ENCODE assay signal across 1 cellular context in the genomic region with DNA sequence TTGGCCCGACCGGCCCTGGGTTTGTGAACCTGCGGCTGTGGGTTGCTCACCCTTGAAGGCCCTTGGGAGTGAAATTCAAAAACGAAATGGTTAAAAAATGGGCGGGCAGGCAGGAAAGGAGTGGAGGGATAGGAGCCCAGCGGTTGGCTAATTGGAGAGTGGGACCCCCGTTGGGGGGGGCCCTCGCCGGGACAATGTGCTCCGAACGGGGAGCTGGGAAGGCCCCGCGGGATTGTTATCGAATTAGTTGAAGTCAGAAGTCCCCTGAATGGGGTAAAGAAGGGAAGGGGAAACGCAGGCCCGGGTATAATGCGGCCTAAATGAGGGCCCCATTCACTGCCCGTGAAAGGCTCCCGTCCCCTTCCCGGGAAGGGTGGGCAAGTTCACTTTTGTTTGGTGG.
TF ChIP-seq lines count a peak whose summit lies in the region.

No MANE protein-coding gene starts in this region.

TF ChIP-seq in H1, 55 proteins besides CTCF, POLR2A, EP300 and RAD21 (continued from another document):
- TF ChIP-seq, protein P1, sequence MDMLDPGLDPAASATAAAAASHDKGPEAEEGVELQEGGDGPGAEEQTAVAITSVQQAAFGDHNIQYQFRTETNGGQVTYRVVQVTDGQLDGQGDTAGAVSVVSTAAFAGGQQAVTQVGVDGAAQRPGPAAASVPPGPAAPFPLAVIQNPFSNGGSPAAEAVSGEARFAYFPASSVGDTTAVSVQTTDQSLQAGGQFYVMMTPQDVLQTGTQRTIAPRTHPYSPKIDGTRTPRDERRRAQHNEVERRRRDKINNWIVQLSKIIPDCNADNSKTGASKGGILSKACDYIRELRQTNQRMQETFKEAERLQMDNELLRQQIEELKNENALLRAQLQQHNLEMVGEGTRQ (IDR thresholded peaks at IDR 0.05; ENCODE audit: low read length), result no peak
- TF ChIP-seq, protein P2, sequence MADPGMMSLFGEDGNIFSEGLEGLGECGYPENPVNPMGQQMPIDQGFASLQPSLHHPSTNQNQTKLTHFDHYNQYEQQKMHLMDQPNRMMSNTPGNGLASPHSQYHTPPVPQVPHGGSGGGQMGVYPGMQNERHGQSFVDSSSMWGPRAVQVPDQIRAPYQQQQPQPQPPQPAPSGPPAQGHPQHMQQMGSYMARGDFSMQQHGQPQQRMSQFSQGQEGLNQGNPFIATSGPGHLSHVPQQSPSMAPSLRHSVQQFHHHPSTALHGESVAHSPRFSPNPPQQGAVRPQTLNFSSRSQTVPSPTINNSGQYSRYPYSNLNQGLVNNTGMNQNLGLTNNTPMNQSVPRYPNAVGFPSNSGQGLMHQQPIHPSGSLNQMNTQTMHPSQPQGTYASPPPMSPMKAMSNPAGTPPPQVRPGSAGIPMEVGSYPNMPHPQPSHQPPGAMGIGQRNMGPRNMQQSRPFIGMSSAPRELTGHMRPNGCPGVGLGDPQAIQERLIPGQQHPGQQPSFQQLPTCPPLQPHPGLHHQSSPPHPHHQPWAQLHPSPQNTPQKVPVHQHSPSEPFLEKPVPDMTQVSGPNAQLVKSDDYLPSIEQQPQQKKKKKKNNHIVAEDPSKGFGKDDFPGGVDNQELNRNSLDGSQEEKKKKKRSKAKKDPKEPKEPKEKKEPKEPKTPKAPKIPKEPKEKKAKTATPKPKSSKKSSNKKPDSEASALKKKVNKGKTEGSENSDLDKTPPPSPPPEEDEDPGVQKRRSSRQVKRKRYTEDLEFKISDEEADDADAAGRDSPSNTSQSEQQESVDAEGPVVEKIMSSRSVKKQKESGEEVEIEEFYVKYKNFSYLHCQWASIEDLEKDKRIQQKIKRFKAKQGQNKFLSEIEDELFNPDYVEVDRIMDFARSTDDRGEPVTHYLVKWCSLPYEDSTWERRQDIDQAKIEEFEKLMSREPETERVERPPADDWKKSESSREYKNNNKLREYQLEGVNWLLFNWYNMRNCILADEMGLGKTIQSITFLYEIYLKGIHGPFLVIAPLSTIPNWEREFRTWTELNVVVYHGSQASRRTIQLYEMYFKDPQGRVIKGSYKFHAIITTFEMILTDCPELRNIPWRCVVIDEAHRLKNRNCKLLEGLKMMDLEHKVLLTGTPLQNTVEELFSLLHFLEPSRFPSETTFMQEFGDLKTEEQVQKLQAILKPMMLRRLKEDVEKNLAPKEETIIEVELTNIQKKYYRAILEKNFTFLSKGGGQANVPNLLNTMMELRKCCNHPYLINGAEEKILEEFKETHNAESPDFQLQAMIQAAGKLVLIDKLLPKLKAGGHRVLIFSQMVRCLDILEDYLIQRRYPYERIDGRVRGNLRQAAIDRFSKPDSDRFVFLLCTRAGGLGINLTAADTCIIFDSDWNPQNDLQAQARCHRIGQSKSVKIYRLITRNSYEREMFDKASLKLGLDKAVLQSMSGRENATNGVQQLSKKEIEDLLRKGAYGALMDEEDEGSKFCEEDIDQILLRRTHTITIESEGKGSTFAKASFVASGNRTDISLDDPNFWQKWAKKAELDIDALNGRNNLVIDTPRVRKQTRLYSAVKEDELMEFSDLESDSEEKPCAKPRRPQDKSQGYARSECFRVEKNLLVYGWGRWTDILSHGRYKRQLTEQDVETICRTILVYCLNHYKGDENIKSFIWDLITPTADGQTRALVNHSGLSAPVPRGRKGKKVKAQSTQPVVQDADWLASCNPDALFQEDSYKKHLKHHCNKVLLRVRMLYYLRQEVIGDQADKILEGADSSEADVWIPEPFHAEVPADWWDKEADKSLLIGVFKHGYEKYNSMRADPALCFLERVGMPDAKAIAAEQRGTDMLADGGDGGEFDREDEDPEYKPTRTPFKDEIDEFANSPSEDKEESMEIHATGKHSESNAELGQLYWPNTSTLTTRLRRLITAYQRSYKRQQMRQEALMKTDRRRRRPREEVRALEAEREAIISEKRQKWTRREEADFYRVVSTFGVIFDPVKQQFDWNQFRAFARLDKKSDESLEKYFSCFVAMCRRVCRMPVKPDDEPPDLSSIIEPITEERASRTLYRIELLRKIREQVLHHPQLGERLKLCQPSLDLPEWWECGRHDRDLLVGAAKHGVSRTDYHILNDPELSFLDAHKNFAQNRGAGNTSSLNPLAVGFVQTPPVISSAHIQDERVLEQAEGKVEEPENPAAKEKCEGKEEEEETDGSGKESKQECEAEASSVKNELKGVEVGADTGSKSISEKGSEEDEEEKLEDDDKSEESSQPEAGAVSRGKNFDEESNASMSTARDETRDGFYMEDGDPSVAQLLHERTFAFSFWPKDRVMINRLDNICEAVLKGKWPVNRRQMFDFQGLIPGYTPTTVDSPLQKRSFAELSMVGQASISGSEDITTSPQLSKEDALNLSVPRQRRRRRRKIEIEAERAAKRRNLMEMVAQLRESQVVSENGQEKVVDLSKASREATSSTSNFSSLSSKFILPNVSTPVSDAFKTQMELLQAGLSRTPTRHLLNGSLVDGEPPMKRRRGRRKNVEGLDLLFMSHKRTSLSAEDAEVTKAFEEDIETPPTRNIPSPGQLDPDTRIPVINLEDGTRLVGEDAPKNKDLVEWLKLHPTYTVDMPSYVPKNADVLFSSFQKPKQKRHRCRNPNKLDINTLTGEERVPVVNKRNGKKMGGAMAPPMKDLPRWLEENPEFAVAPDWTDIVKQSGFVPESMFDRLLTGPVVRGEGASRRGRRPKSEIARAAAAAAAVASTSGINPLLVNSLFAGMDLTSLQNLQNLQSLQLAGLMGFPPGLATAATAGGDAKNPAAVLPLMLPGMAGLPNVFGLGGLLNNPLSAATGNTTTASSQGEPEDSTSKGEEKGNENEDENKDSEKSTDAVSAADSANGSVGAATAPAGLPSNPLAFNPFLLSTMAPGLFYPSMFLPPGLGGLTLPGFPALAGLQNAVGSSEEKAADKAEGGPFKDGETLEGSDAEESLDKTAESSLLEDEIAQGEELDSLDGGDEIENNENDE (IDR thresholded peaks at IDR 0.05; ENCODE audit: insufficient replicate concordance, low read length), result no peak
- TF ChIP-seq TCF12 (IDR thresholded peaks at IDR 0.05; ENCODE audit: low read depth, low read length), result no peak
